21 cellular contexts compared by ENCODE assay signal in the genomic region with DNA sequence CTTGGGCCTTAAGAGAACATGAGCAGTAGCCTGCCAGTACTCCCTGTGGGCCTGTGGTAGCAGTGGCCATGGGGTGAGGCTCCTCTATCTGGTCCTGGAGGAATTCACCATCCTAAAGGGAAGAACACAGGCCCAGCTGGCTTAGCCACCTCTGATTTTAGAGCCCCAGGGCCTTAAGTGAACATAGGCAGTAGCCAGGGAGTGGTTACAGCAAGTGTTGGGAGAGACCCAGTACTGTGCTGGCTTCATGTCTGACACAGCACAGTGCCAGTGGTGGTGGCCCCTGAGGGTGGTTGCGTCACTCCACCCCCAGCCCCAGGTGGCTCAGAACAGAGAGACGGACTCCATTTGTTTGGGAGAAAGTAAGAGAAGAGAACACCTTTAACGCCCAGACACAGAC.
"Had no signal": no experiment of that assay in that cellular context is flagged by ENCODE, and none has a peak within 500 bp of the region (broad histone marks: within the 10 kb centered on the region; RNA-seq: fewer than 3 reads in every experiment).

No MANE protein-coding gene starts in this region.

- H3K4me1 ChIP-seq: neural progenitor cell, prostate gland, right atrium auricular region, spleen, testis, tibial artery, upper lobe of left lung, uterus had no signal

- H3K4me2 ChIP-seq: neural progenitor cell had no signal

- H3K36me3 ChIP-seq: neural progenitor cell, prostate gland, right atrium auricular region, uterus had no signal

- H3K9me3 ChIP-seq: prostate gland, testis, tibial artery, upper lobe of left lung, uterus had no signal

- ATAC-seq: left lobe of liver; naive thymus-derived CD4-positive, alpha-beta T cell; stimulated activated memory B cell treated with anti-CD40 and anti-IgM and Interleukin-4, amounts not matched to agents 10 μg/mL and 1 μg/mL and 100 μg/mL, for 72 hours; stimulated activated naive CD8-positive, alpha-beta T cell treated with anti-CD3 and anti-CD28 coated beads, Interleukin-15, Interleukin-2, amounts not matched to agents 100 U/mL and 50 U/mL, for 24 hours had no signal

- H3K4me3 ChIP-seq: coronary artery, lung, neural progenitor cell, prostate gland, right atrium auricular region, skin epidermis, spleen, testis, tibial artery, upper lobe of left lung, uterus had no signal

- H3K27me3 ChIP-seq: neural progenitor cell, right atrium auricular region, spleen, testis, tibial artery, upper lobe of left lung, uterus had no signal

- H3K9ac ChIP-seq: neural progenitor cell had no signal

- H2AFZ ChIP-seq: neural progenitor cell had no signal

- DNase-seq: dermis blood vessel endothelial cell; effector memory CD4-positive, alpha-beta T cell; erythroblast; kidney; naive thymus-derived CD4-positive, alpha-beta T cell; spleen; stimulated activated CD4-positive, alpha-beta T cell treated with anti-CD3 and anti-CD28 coated beads, Interleukin-4, amount 100 ng/mL, for 4 hours; stimulated activated naive CD8-positive, alpha-beta T cell treated with anti-CD3 and anti-CD28 coated beads, Interleukin-15, Interleukin-2, amounts not matched to agents 100 U/mL and 50 U/mL, for 24 hours; substantia nigra; testis; tibial artery; upper lobe of left lung; uterus had no signal

- H3K27ac ChIP-seq: coronary artery, neural progenitor cell, prostate gland, right atrium auricular region, skin epidermis, spleen, testis, tibial artery, upper lobe of left lung, uterus had no signal
